In the genomic region with DNA sequence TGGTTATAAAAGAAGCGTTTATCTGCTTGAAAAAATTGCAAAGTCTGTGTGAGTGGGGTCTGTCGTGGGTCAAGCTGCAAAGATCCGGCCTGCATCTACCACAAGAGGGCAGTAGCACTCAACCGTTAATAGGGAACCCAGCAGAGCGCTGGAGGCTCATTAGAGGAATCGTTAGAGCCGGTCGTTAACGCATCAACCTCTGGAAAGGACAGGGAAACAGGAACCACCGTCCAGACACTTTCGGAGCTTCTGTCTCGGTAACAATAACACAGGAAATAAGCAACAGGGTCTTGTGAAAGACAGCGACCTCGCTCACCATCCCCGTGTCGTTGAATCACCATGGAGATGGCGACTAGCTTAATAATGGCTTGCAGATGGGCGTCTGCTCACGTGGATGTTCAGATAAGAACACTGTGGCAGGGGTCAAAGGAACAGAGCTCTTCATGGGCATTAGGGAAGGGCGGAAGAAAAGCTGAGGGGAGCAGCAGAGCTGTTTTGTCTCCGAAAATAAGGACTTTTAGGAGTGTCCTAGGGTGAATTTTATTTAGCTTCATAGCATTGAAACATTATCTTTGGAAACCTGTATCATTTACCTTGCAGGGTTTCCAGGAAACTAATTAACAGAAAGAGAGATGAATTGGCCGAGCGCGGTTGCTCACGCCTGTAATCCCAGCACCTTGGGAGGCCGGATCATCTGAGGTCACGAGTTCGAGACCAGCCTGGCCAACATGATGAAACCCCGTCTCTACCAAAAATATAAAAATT, we compare ENCODE assay signal across 8 cellular contexts. TPM values are rescaled to one million over a fixed set of nuclear protein-coding genes. Genes with fewer than 3 reads are reported as not detected.
DNase-seq lines count a peak whose midpoint lies in the region; ATAC-seq, FAIRE-seq and TF ChIP-seq lines count a peak whose summit lies in the region.

No MANE protein-coding gene starts in this region.

- TF ChIP-seq POLR2A in A549 (IDR thresholded peaks at IDR 0.05; ENCODE audit: low read length), result no peak

- H2BK12ac ChIP-seq in neuronal stem cell (ENCODE audit: low read length), result no peak overlapping the region

- WGBS in A549 (ENCODE audit: missing lambda C conversion rate), result 28% methylated on average over 29 of the region's 29 CpGs
- no CpG with 5 or more reads among the region's 29 CpGs for WGBS in neuronal stem cell (ENCODE audit: extremely low coverage in 2 of 2, insufficient read length in 2 of 2, insufficient replicate concordance in 1 of 2), 2 donors

- H3K27me3 ChIP-seq in MM.1S (replicated peaks; ENCODE audit: insufficient read depth, low read length) (no peaks in the 10 kb centered on the region), SJCRH30 (peaks cover 3% of the 10 kb centered on the region; the same call in 1 of the 2 replicates), neuronal stem cell (ENCODE audit: control insufficient read depth in 3 of 3, insufficient read depth in 3 of 3, low read depth in 1 of 3, low read length in 3 of 3) (no peaks in the 10 kb centered on the region), subcutaneous abdominal adipose tissue (ENCODE audit: control insufficient read depth in 5 of 5, insufficient read depth in 4 of 5, low read length in 5 of 5) (no peaks in the 10 kb centered on the region)

- no peaks in the 10 kb centered on the region for H4K20me1 ChIP-seq in MM.1S (ENCODE audit: insufficient read depth, low read length)

- no peak overlapping the region for H4K91ac ChIP-seq in neuronal stem cell (ENCODE audit: low read depth, low read length, poor library complexity)

- peak; percentile 98 for FAIRE-seq in A549 (lab: Jason Lieb, UNC)

- H3K4me3 ChIP-seq in A549 (peak overlapping the region; percentile 42), MM.1S (ENCODE audit: low read length) (peak overlapping the region; percentile 46), SJCRH30 (peak overlapping the region; percentile 51), neuronal stem cell (ENCODE audit: low read length in 2 of 2) (peak overlapping the region; percentile 12 to 75), subcutaneous abdominal adipose tissue (ENCODE audit: low read depth in 1 of 5, low read length in 5 of 5) (peak overlapping the region; percentile 52 to 81 (median 59))

- H3K4me2 ChIP-seq in A549, result peak overlapping the region; percentile 67
- H3K4me2 ChIP-seq in MM.1S (ENCODE audit: low read depth, low read length), result peak overlapping the region; percentile 44
- H3K4me2 ChIP-seq in neuronal stem cell (ENCODE audit: insufficient read depth, low read length, poor library complexity, severe bottlenecking), result peak overlapping the region; percentile 52

- POLR2A ChIA-PET in A549 (lab: Yijun Ruan, JAX), result interaction anchor here (0.6 to 1.2 kb wide), 9 partner anchors 9 to 1250 kb away, joined by 3 to 8 read pairs (median 3); a partner anchor contains a TSS

- H3K9me3 ChIP-seq in A549 (no peaks in the 10 kb centered on the region), MM.1S (replicated peaks; ENCODE audit: insufficient read depth, low read length) (no peaks in the 10 kb centered on the region), SJCRH30 (replicated peaks) (no peaks in the 10 kb centered on the region), neuronal stem cell (replicated peaks in 1 of 2; ENCODE audit: control insufficient read depth in 2 of 2, insufficient read depth in 1 of 2, low read depth in 1 of 2, low read length in 2 of 2) (peaks cover 0 to 3% of the 10 kb centered on the region in 2 donors), subcutaneous abdominal adipose tissue (ENCODE audit: control insufficient read depth in 5 of 5, low read length in 5 of 5) (no peaks in the 10 kb centered on the region)

- peak overlapping the region; percentile 43 for H2AFZ ChIP-seq in MM.1S (ENCODE audit: low read length)
- H2AFZ ChIP-seq in neuronal stem cell (ENCODE audit: low read length), result peak overlapping the region; percentile 19

- TF ChIP-seq EP300 in A549 (IDR thresholded peaks at IDR 0.05), result no peak

- TF ChIP-seq RAD21 in A549 (conservative IDR thresholded peaks at IDR 0.05 in 1 of 2, IDR thresholded peaks at IDR 0.05 in 1 of 2), result peak; percentile 91 to 92

- H3K4ac ChIP-seq in neuronal stem cell (ENCODE audit: low read length), result no peak overlapping the region

- H2BK120ac ChIP-seq in neuronal stem cell (ENCODE audit: low read depth, low read length), result no peak overlapping the region

- H2BK5ac ChIP-seq in neuronal stem cell (ENCODE audit: low read length), result no peak overlapping the region

- no peak overlapping the region for H4K8ac ChIP-seq in neuronal stem cell (ENCODE audit: low read depth, low read length)

- peak; percentile 97 to 99 for ATAC-seq in A549
- ATAC-seq in GM18868 (IDR thresholded peaks at IDR 0.05; ENCODE audit: unreplicated experiment), result peak; percentile 49

- H2BK15ac ChIP-seq in neuronal stem cell (ENCODE audit: low read length), result no peak overlapping the region

- H3K9ac ChIP-seq in MM.1S (ENCODE audit: low read length), result no peak overlapping the region
- no peak overlapping the region for H3K9ac ChIP-seq in neuronal stem cell (ENCODE audit: low read depth, low read length, poor library complexity)
- H3K9ac ChIP-seq in subcutaneous abdominal adipose tissue (ENCODE audit: low read length in 5 of 5), result peak overlapping the region; percentile 16 to 79 (median 37)

- no peaks in the 10 kb centered on the region for H3K79me1 ChIP-seq in neuronal stem cell (ENCODE audit: low read depth, low read length)

- H3K79me2 ChIP-seq in MM.1S (ENCODE audit: low read length), result no peaks in the 10 kb centered on the region

- no peak overlapping the region for H3K14ac ChIP-seq in neuronal stem cell (ENCODE audit: low read length)

- CTCF ChIA-PET in A549 (lab: Yijun Ruan, JAX), result interaction anchor here (0.5 to 8.7 kb wide), 95 partner anchors 9 to 1421 kb away, joined by 3 to 158 read pairs (median 4); a partner anchor contains a TSS

- no peaks in the 10 kb centered on the region for H3K36me3 ChIP-seq in MM.1S (replicated peaks; ENCODE audit: insufficient read depth, low read length)
- no peaks in the 10 kb centered on the region for H3K36me3 ChIP-seq in SJCRH30
- no peaks in the 10 kb centered on the region for H3K36me3 ChIP-seq in neuronal stem cell (replicated peaks in 1 of 2; ENCODE audit: control insufficient read depth in 2 of 2, insufficient read depth in 2 of 2, low read length in 2 of 2)
- no peaks in the 10 kb centered on the region for H3K36me3 ChIP-seq in subcutaneous abdominal adipose tissue (ENCODE audit: control insufficient read depth in 5 of 5, insufficient read depth in 5 of 5, low read length in 5 of 5)

- H3K27ac ChIP-seq in A549 (peak overlapping the region; percentile 49 to 76), MM.1S (ENCODE audit: low read length) (no peak overlapping the region), SJCRH30 (no peak overlapping the region), neuronal stem cell (replicated peaks; ENCODE audit: low read length) (peak overlapping the region; percentile 81), subcutaneous abdominal adipose tissue (ENCODE audit: low read depth, low read length) (peak overlapping the region; percentile 29)

- no peak overlapping the region for H3K23ac ChIP-seq in neuronal stem cell (ENCODE audit: low read depth, low read length, poor library complexity)

- no peak overlapping the region for H2AK5ac ChIP-seq in neuronal stem cell (ENCODE audit: low read depth, low read length)

- TF ChIP-seq CTCF in A549 (IDR thresholded peaks at IDR 0.05) (peak; percentile 99), MM.1S (IDR thresholded peaks at IDR 0.05; ENCODE audit: low read length) (peak; percentile 89)

- H3K9me2 ChIP-seq in MM.1S (replicated peaks; ENCODE audit: insufficient read depth, low read length), result no peaks in the 10 kb centered on the region

- H3K18ac ChIP-seq in neuronal stem cell (ENCODE audit: low read length), result no peak overlapping the region

- H3F3A ChIP-seq in MM.1S (ENCODE audit: insufficient read depth, low read length), result no peaks in the 10 kb centered on the region

- 0 out of 3 replicates have a peak, but pooled peaks cover 5% of the 10 kb centered on the region for H3K4me1 ChIP-seq in A549
- no peaks in the 10 kb centered on the region for H3K4me1 ChIP-seq in MM.1S (ENCODE audit: low read length)
- no peaks in the 10 kb centered on the region for H3K4me1 ChIP-seq in SJCRH30
- H3K4me1 ChIP-seq in neuronal stem cell (ENCODE audit: control insufficient read depth in 2 of 2, insufficient read depth in 1 of 2, low read depth in 1 of 2, low read length in 2 of 2), result peaks cover 0 to 4% of the 10 kb centered on the region in 2 donors
- H3K4me1 ChIP-seq in subcutaneous abdominal adipose tissue (ENCODE audit: control insufficient read depth in 5 of 5, insufficient read depth in 5 of 5, low read length in 5 of 5), result peaks cover 3 to 6% (median 5%) of the 10 kb centered on the region in 5 donors

- DNase-seq in A549 (ENCODE audit: low read depth in 1 of 2, low spot score in 1 of 2), result peak; percentile 81 to 82
- DNase-seq in MM.1S, result peak; percentile 80
- peak; percentile 86 to 96 for DNase-seq in SJCRH30
- DNase-seq in activated naive CD4-positive, alpha-beta T cell treated with Interleukin-2 at 50 U/mL for 16 hours, result peak; percentile 74
- DNase-seq in globus pallidus (ENCODE audit: low spot score), result peak; percentile 79
- peak; percentile 88 for DNase-seq in neuronal stem cell (ENCODE audit: low spot score)

TF ChIP-seq in A549, 52 proteins besides CTCF, POLR2A, EP300 and RAD21 (continues in another document):
- TF ChIP-seq, protein P1, sequence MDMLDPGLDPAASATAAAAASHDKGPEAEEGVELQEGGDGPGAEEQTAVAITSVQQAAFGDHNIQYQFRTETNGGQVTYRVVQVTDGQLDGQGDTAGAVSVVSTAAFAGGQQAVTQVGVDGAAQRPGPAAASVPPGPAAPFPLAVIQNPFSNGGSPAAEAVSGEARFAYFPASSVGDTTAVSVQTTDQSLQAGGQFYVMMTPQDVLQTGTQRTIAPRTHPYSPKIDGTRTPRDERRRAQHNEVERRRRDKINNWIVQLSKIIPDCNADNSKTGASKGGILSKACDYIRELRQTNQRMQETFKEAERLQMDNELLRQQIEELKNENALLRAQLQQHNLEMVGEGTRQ (IDR thresholded peaks at IDR 0.05), result 0 out of 2 replicates have a peak, but pooled peaks have one; percentile 16
- TF ChIP-seq GATA3 (IDR thresholded peaks at IDR 0.05; ENCODE audit: borderline replicate concordance), result no peak
- TF ChIP-seq SMC3 (IDR thresholded peaks at IDR 0.05), result peak; percentile 88

RNA-seq across cellular contexts. Expression of a gene that starts 11.9 kb away (rescaled TPM):
- polyA plus RNA-seq in A549 (2011; rRNA removed), result 25.2 and 30.9 TPM in 2 replicates
- polyA plus RNA-seq in A549 (2012; cell fraction: cytosol; rRNA removed), result 17.1 and 21.7 TPM in 2 replicates
- 9.0 and 13.0 TPM in 2 replicates for polyA plus RNA-seq in A549 (2012; cell fraction: nucleus; rRNA removed)
- polyA plus RNA-seq in A549 (2017; fragmentation: RNase III; extraction: RNeasy Plus Mini Kit Qiagen cat#74134 plus additional on column Dnase treatment), result 39.6 to 41.1 TPM (median 39.6 TPM) in 3 replicates
- 11.8 and 13.9 TPM in 2 replicates for polyA minus RNA-seq in A549 (2011; rRNA and poly(A)+ RNA removed)
- 21.1 and 27.3 TPM in 2 replicates for total RNA-seq in SJCRH30 (2014; rRNA removed; shearing (Covaris generic))
- polyA plus RNA-seq in neuronal stem cell (2013, experiment 1 of 2), result 47.3 TPM
- polyA plus RNA-seq in neuronal stem cell (2013, experiment 2 of 2), result 48.8 TPM

Comparison
In these comparisons a context has a peak if more than half of its experiments do, and no peak if none do; other contexts are left out.
1. H3K27ac ChIP-seq: peak in A549 (2 of 2), neuronal stem cell (single experiment) and subcutaneous abdominal adipose tissue (single experiment); none in MM.1S (single experiment) and SJCRH30 (single experiment).
2. H3K9ac ChIP-seq: peak in subcutaneous abdominal adipose tissue (5 of 5); none in MM.1S (single experiment) and neuronal stem cell (single experiment).
3. Peak in every context shown above with its lines, with median percentiles within 50 percentile points of each other: DNase-seq, H3K4me2 ChIP-seq and H3K4me3 ChIP-seq.